Comparison of ENCODE assay signal across 1 cellular context in genomic region chr18:267688-268552, GRCh38.
TF ChIP-seq lines count a peak whose summit lies in the region.

TSS of gene THOC1 (minus strand) at chr18:268047. CDS start at chr18:268019, 28 bp downstream.

TF ChIP-seq in HepG2, 621 proteins besides CTCF, POLR2A, EP300 and RAD21 (continued from another document and continues in another):
- TF ChIP-seq NR1H2 (CRISPR knock-in tag; IDR thresholded peaks at IDR 0.05; ENCODE audit: borderline replicate concordance, low read depth) (no peak), SP5 (CRISPR knock-in tag; IDR thresholded peaks at IDR 0.05; ENCODE audit: borderline replicate concordance, low read depth) (no peak; the same call in 1 of the 2 replicates), ATM (IDR thresholded peaks at IDR 0.05; ENCODE audit: borderline replicate concordance) (no peak), AGO2 (optimal IDR thresholded peaks at IDR 0.05; ENCODE audit: low read depth, low read length) (peak; percentile 55), ISX (CRISPR knock-in tag; conservative IDR thresholded peaks at IDR 0.05) (no peak), E2F2 (CRISPR knock-in tag; IDR thresholded peaks at IDR 0.05; ENCODE audit: borderline replicate concordance) (no peak; the same call in 1 of the 2 replicates), NR3C1 (CRISPR knock-in tag; IDR thresholded peaks at IDR 0.05) (no peak), REPIN1 (CRISPR knock-in tag; IDR thresholded peaks at IDR 0.05; ENCODE audit: borderline replicate concordance, low read depth) (peak; percentile 93), ZNF205 (CRISPR knock-in tag; IDR thresholded peaks at IDR 0.05) (peak; percentile 82), HES4 (CRISPR knock-in tag; IDR thresholded peaks at IDR 0.05; ENCODE audit: borderline replicate concordance) (peak; percentile 80), ZNF34 (CRISPR knock-in tag; IDR thresholded peaks at IDR 0.05; ENCODE audit: borderline replicate concordance) (0 out of 2 replicates have a peak, but pooled peaks have one; percentile 45), SUZ12 (IDR thresholded peaks at IDR 0.05; ENCODE audit: low read depth, low read length) (no peak), HMG20A (CRISPR knock-in tag; IDR thresholded peaks at IDR 0.05; ENCODE audit: borderline replicate concordance) (no peak; the same call in 1 of the 2 replicates), ZNF816 (CRISPR knock-in tag; IDR thresholded peaks at IDR 0.05; ENCODE audit: borderline replicate concordance) (0 out of 2 replicates have a peak, but pooled peaks have one; percentile 64), PHB2 (IDR thresholded peaks at IDR 0.05; ENCODE audit: partially characterized antibody) (no peak), ZNF451 (CRISPR knock-in tag; IDR thresholded peaks at IDR 0.05) (peak; percentile 83; the same call in 1 of the 2 replicates), UBTF (CRISPR knock-in tag; IDR thresholded peaks at IDR 0.05) (peak; percentile 89), ZNF30 (CRISPR knock-in tag; IDR thresholded peaks at IDR 0.05) (no peak), TOPORS (CRISPR knock-in tag; IDR thresholded peaks at IDR 0.05) (peak; percentile 91), ZNF326 (CRISPR knock-in tag; IDR thresholded peaks at IDR 0.05; ENCODE audit: borderline replicate concordance) (no peak), NFATC3 (CRISPR knock-in tag; IDR thresholded peaks at IDR 0.05) (0 out of 2 replicates have a peak, but pooled peaks have one; percentile 65), ZNF720 (CRISPR knock-in tag; IDR thresholded peaks at IDR 0.05) (no peak), NFKBIZ (CRISPR knock-in tag; IDR thresholded peaks at IDR 0.05) (peak; percentile 76; the same call in 1 of the 2 replicates), IKZF1 (IDR thresholded peaks at IDR 0.05) (no peak), SIX1 (CRISPR knock-in tag; IDR thresholded peaks at IDR 0.05; ENCODE audit: borderline replicate concordance) (no peak), ZNF335 (CRISPR knock-in tag; IDR thresholded peaks at IDR 0.05) (peak; percentile 72; the same call in 1 of the 2 replicates), ZNF281 (CRISPR knock-in tag; IDR thresholded peaks at IDR 0.05; ENCODE audit: borderline replicate concordance) (peak; percentile 30; the same call in 1 of the 2 replicates), ZNF616 (CRISPR knock-in tag; IDR thresholded peaks at IDR 0.05; ENCODE audit: low read depth) (no peak), ZSCAN20 (CRISPR knock-in tag; IDR thresholded peaks at IDR 0.05; ENCODE audit: borderline replicate concordance) (no peak), KLF6 (CRISPR knock-in tag; IDR thresholded peaks at IDR 0.05) (0 out of 2 replicates have a peak, but pooled peaks have one; percentile 65), ZBTB21 (CRISPR knock-in tag; IDR thresholded peaks at IDR 0.05) (peak; percentile 55; the same call in 1 of the 2 replicates), REST (IDR thresholded peaks at IDR 0.05; ENCODE audit: borderline replicate concordance in 1 of 2, low read depth in 1 of 2, low read length in 2 of 2) (no peak; a peak in 1 of 4 replicates), TCF7L2 (IDR thresholded peaks at IDR 0.05; ENCODE audit: low read depth, low read length) (no peak), YY1 (IDR thresholded peaks at IDR 0.05; ENCODE audit: insufficient read depth, insufficient replicate concordance, low read depth, low read length) (peak; percentile 86), ZNF577 (CRISPR knock-in tag; IDR thresholded peaks at IDR 0.05; ENCODE audit: borderline replicate concordance, low read depth) (no peak), ARID4A (CRISPR knock-in tag; IDR thresholded peaks at IDR 0.05; ENCODE audit: borderline replicate concordance) (peak; percentile 95), KLF9 (CRISPR knock-in tag; IDR thresholded peaks at IDR 0.05; ENCODE audit: low read depth) (no peak)
- TF ChIP-seq, protein P1, sequence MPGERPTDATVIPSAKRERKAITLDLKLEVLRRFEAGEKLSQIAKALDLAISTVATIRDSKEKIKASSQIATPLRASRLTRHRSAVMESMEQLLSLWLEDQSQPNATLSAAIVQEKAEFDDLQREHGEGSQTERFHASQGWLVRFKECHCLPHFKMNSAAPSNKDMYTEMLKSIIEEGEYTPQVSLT (CRISPR knock-in tag; IDR thresholded peaks at IDR 0.05; ENCODE audit: borderline replicate concordance, low read depth) = no peak
- TF ChIP-seq, protein P2, sequence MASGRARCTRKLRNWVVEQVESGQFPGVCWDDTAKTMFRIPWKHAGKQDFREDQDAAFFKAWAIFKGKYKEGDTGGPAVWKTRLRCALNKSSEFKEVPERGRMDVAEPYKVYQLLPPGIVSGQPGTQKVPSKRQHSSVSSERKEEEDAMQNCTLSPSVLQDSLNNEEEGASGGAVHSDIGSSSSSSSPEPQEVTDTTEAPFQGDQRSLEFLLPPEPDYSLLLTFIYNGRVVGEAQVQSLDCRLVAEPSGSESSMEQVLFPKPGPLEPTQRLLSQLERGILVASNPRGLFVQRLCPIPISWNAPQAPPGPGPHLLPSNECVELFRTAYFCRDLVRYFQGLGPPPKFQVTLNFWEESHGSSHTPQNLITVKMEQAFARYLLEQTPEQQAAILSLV (CRISPR knock-in tag; IDR thresholded peaks at IDR 0.05; ENCODE audit: borderline replicate concordance) = no peak
- TF ChIP-seq, protein P3, sequence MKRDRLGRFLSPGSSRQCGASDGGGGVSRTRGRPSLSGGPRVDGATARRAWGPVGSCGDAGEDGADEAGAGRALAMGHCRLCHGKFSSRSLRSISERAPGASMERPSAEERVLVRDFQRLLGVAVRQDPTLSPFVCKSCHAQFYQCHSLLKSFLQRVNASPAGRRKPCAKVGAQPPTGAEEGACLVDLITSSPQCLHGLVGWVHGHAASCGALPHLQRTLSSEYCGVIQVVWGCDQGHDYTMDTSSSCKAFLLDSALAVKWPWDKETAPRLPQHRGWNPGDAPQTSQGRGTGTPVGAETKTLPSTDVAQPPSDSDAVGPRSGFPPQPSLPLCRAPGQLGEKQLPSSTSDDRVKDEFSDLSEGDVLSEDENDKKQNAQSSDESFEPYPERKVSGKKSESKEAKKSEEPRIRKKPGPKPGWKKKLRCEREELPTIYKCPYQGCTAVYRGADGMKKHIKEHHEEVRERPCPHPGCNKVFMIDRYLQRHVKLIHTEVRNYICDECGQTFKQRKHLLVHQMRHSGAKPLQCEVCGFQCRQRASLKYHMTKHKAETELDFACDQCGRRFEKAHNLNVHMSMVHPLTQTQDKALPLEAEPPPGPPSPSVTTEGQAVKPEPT (CRISPR knock-in tag; IDR thresholded peaks at IDR 0.05; ENCODE audit: low read depth) = peak; percentile 77; the same call in 1 of the 2 replicates
- TF ChIP-seq, protein P4, sequence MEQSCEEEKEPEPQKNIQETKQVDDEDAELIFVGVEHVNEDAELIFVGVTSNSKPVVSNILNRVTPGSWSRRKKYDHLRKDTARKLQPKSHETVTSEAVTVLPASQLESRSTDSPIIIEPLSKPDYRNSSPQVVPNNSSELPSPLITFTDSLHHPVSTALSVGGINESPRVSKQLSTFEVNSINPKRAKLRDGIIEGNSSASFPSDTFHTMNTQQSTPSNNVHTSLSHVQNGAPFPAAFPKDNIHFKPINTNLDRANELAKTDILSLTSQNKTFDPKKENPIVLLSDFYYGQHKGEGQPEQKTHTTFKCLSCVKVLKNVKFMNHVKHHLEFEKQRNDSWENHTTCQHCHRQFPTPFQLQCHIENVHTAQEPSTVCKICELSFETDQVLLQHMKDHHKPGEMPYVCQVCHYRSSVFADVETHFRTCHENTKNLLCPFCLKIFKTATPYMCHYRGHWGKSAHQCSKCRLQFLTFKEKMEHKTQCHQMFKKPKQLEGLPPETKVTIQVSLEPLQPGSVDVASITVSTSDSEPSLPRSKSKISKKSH (CRISPR knock-in tag; IDR thresholded peaks at IDR 0.05; ENCODE audit: borderline replicate concordance) = peak; percentile 68; the same call in 1 of the 2 replicates
